Comparison of ENCODE assay signal across 8 cellular contexts in the genomic region with DNA sequence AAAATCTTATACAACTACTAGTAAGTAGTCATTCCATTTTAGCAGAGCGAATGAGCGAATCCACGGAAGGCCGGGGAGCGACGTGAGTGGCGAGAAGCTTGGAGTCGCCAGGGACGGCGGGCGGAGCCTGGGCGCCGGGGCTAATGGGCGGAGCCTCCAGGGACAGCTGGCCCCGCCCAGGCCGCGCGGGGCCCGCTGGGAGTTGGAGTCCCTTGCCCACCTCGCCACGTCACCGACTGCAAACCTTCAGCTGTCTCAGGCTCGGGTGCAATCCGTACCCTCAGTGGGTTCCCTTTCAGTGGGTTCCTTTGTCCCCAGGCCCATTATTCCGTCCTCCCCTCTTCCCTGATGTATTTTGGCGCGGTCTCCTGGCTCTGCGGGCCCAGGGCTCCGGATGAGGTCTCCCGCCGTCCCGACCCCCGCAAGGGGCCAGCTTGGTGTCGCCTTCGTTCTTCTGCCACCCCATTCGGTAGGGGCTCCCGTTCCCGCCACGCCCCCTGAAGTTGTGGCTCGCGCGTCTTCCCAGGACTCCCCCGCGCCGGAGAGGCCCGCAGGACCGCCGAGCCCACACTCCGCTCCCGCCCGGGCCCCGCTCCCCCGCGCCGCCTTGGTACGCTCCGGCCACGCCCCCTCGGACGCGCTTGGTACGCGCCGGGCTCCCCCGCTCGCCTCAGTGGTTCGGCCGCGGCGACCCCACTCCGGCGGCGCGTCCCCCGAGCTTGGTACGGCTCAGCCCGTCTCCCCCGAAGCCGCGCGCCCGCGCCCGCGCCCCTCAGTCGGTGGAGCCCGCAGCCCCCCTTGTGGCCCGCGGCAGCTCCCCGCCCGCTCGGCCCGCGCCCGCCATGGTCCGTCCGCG. TPM values are rescaled to one million over a fixed set of nuclear protein-coding genes. Genes with fewer than 3 reads are reported as not detected.
DNase-seq lines count a peak whose midpoint lies in the region; ATAC-seq, FAIRE-seq and TF ChIP-seq lines count a peak whose summit lies in the region.

TSS of gene PTOV1 (plus strand) at position 673 of the 856 bp plus-strand sequence.

- POLR2A ChIA-PET in A549 (lab: Yijun Ruan, JAX), result interaction anchor here (0.7 to 1.6 kb wide), 14 partner anchors 11 to 209 kb away, joined by 3 to 18 read pairs (median 4); partner anchors contain the start of genes AKT1S1, PNKP, SCAF1 and TBC1D17

- H3K4me1 ChIP-seq in A549 (peaks cover 17% of the 10 kb centered on the region), breast epithelium (peaks cover 0 to 9% of the 10 kb centered on the region in 2 donors), smooth muscle cell (ENCODE audit: low read depth) (peaks cover 13% of the 10 kb centered on the region)

- intact Hi-C loops in breast epithelium (cut with DNase I; ENCODE audit: low total_unique reads), result no loop called here

- H3K9me3 ChIP-seq in A549 (no peaks in the 10 kb centered on the region), WERI-Rb-1 (ENCODE audit: severe bottlenecking) (no peaks in the 10 kb centered on the region), breast epithelium (no peaks in the 10 kb centered on the region), smooth muscle cell (replicated peaks; ENCODE audit: low read depth) (no peaks in the 10 kb centered on the region)

- under 1% methylated on average over 44 of the region's 98 CpGs for WGBS in A549 (ENCODE audit: missing lambda C conversion rate)
- WGBS in smooth muscle cell (ENCODE audit: low lambda C conversion rate), result 2% methylated on average over 42 of the region's 98 CpGs

- CTCF ChIA-PET in A549 (lab: Yijun Ruan, JAX), result interaction anchor here (0.8 to 1.8 kb wide), 9 partner anchors 9 to 178 kb away, joined by 3 to 7 read pairs (median 4); no protein-coding TSS in a partner anchor

- H3K9ac ChIP-seq in smooth muscle cell (ENCODE audit: low read depth), result peak within 1 kb of the TSS; percentile 98

- FAIRE-seq in A549 (lab: Jason Lieb, UNC), result no peak

- ATAC-seq in A549 (peak; percentile 76 to 84), GM18870 (IDR thresholded peaks at IDR 0.05; ENCODE audit: unreplicated experiment) (peak; percentile 59), HG03135 (IDR thresholded peaks at IDR 0.05; ENCODE audit: unreplicated experiment) (peak; percentile 71)

- H3K4me2 ChIP-seq in A549 (peak within 1 kb of the TSS; percentile 92), smooth muscle cell (peak within 1 kb of the TSS; percentile 90)

- no peaks in the 10 kb centered on the region for H3K27me3 ChIP-seq in WERI-Rb-1 (ENCODE audit: insufficient read depth, low read depth, severe bottlenecking)
- no peaks in the 10 kb centered on the region for H3K27me3 ChIP-seq in breast epithelium
- H3K27me3 ChIP-seq in smooth muscle cell (ENCODE audit: low read depth), result no peaks in the 10 kb centered on the region

- H3K27ac ChIP-seq in A549, result peak within 1 kb of the TSS; percentile 94 to 97
- peak within 1 kb of the TSS; percentile 96 for H3K27ac ChIP-seq in WERI-Rb-1
- peak within 1 kb of the TSS; percentile 98 to 100 for H3K27ac ChIP-seq in breast epithelium
- peak within 1 kb of the TSS; percentile 98 for H3K27ac ChIP-seq in smooth muscle cell (ENCODE audit: low read depth)

- TF ChIP-seq CTCF in A549 (IDR thresholded peaks at IDR 0.05) (no peak), WERI-Rb-1 (IDR thresholded peaks at IDR 0.05; ENCODE audit: low read depth, low read length) (no peak), breast epithelium (IDR thresholded peaks at IDR 0.05) (no peak), smooth muscle cell (IDR thresholded peaks at IDR 0.05; ENCODE audit: borderline replicate concordance, insufficient read depth, poor library complexity, severe bottlenecking) (no peak)

- peak; percentile 96 to 97 for DNase-seq in A549 (ENCODE audit: low read depth in 1 of 2, low spot score in 1 of 2)
- peak; percentile 90 for DNase-seq in NCI-H2196 treated with DMSO at 0.1 percent for 48 hours (lab: John Stamatoyannopoulos, UW; ENCODE audit: unreplicated experiment)
- peak; percentile 86 for DNase-seq in WERI-Rb-1
- peak; percentile 90 to 92 for DNase-seq in breast epithelium (ENCODE audit: low spot score in 2 of 2)
- DNase-seq in iPS-NIHi7 (ENCODE audit: extremely low spot score), result peak; percentile 99
- DNase-seq in smooth muscle cell (lab: John Stamatoyannopoulos, UW; ENCODE audit: unreplicated experiment), result peak; percentile 88

- TF ChIP-seq RAD21 in A549 (conservative IDR thresholded peaks at IDR 0.05 in 1 of 2, IDR thresholded peaks at IDR 0.05 in 1 of 2), result no peak; a peak in 1 of 5 replicates

- H3K4me3 ChIP-seq in A549 (peak within 1 kb of the TSS; percentile 89), WERI-Rb-1 (ENCODE audit: low read depth, low read length) (peak within 1 kb of the TSS; percentile 70), breast epithelium (peak within 1 kb of the TSS; percentile 71 to 93 (median 83)), smooth muscle cell (peak within 1 kb of the TSS; percentile 86)

- peaks cover 19% of the 10 kb centered on the region for H3F3A ChIP-seq in smooth muscle cell (ENCODE audit: low read depth)

- no peak for TF ChIP-seq EP300 in A549 (IDR thresholded peaks at IDR 0.05)

- peak within 1 kb of the TSS; percentile 68 for H2AFZ ChIP-seq in smooth muscle cell (ENCODE audit: low read depth)

- peaks cover 54% of the 10 kb centered on the region for H3K79me2 ChIP-seq in smooth muscle cell (ENCODE audit: low read depth)

- H4K20me1 ChIP-seq in smooth muscle cell (ENCODE audit: low read depth), result peaks cover 46% of the 10 kb centered on the region

- H3K36me3 ChIP-seq in WERI-Rb-1 (peaks cover 33% of the 10 kb centered on the region), breast epithelium (no peaks in the 10 kb centered on the region), smooth muscle cell (ENCODE audit: low read depth) (no peaks in the 10 kb centered on the region)

- TF ChIP-seq POLR2A in A549 (IDR thresholded peaks at IDR 0.05; ENCODE audit: low read length) (peak; percentile 44), breast epithelium (IDR thresholded peaks at IDR 0.05) (peak; percentile 71)

TF ChIP-seq in A549, 52 proteins besides CTCF, POLR2A, EP300 and RAD21 (continues in another document):
- TF ChIP-seq CHD4 (IDR thresholded peaks at IDR 0.05; ENCODE audit: borderline replicate concordance), result no peak; the same call in 1 of the 2 replicates
- no peak for TF ChIP-seq REST (IDR thresholded peaks at IDR 0.05)
- TF ChIP-seq MAFK (IDR thresholded peaks at IDR 0.05; ENCODE audit: partially characterized antibody), result no peak
- no peak; the same call in 1 of the 2 replicates for TF ChIP-seq MAZ (IDR thresholded peaks at IDR 0.05; ENCODE audit: borderline replicate concordance, low read depth, low read length)
- TF ChIP-seq CEBPB (IDR thresholded peaks at IDR 0.05), result no peak
- TF ChIP-seq BCL3 (IDR thresholded peaks at IDR 0.05), result 0 out of 3 replicates have a peak, but pooled peaks have one; percentile 51
- TF ChIP-seq HOXA7 (CRISPR knock-in tag; IDR thresholded peaks at IDR 0.05), result no peak
- TF ChIP-seq BHLHE40 (IDR thresholded peaks at IDR 0.05; ENCODE audit: low read depth, low read length), result peak; percentile 89
- no peak for TF ChIP-seq KDM5A (IDR thresholded peaks at IDR 0.05)
- no peak for TF ChIP-seq ZC3H11A (IDR thresholded peaks at IDR 0.05)
- TF ChIP-seq RFX5 (IDR thresholded peaks at IDR 0.05), result peak; percentile 40; the same call in 1 of the 2 replicates

RNA-seq across cellular contexts. Expression of gene PTOV1, which starts in this region (rescaled TPM):
- polyA plus RNA-seq in A549 (2011; rRNA removed) (27.7 and 41.2 TPM in 2 replicates), A549 (2017; fragmentation: RNase III; extraction: RNeasy Plus Mini Kit Qiagen cat#74134 plus additional on column Dnase treatment) (119 to 153 TPM (median 147 TPM) in 3 replicates), smooth muscle cell (256 and 266 TPM in 2 replicates)
- 111 and 150 TPM in 2 replicates for polyA plus RNA-seq in A549 (2012; cell fraction: cytosol; rRNA removed)
- polyA plus RNA-seq in A549 (2012; cell fraction: nucleus; rRNA removed), result 235 and 351 TPM in 2 replicates
- polyA minus RNA-seq in A549 (2011; rRNA and poly(A)+ RNA removed), result 60.2 and 109 TPM in 2 replicates
- total RNA-seq in breast epithelium (10 to 100 TPM; 45.1 to 95.0 (median 90.3) TPM), smooth muscle cell (49.0 and 81.0 TPM in 2 replicates)

Comparison
In these comparisons a context has a peak if more than half of its experiments do, and no peak if none do; other contexts are left out.
1. Peak in every context shown above with its lines: DNase-seq, ATAC-seq, H3K4me3 ChIP-seq and H3K27ac ChIP-seq.